13 cellular contexts compared by ENCODE assay signal in genomic region chr11:117930668-117931330, GRCh38. TPM values are rescaled to one million over a fixed set of nuclear protein-coding genes. Genes with fewer than 3 reads are reported as not detected.
DNase-seq lines count a peak whose midpoint lies in the region; ATAC-seq and TF ChIP-seq lines count a peak whose summit lies in the region.
"Had no signal": no experiment of that assay in that cellular context is flagged by ENCODE, and none has a peak within 500 bp of the region (broad histone marks: within the 10 kb centered on the region; RNA-seq: fewer than 3 reads in every experiment).

No MANE protein-coding gene starts in this region.

- no peaks in the 10 kb centered on the region for H3K36me3 Mint-ChIP-seq in activated naive CD4-positive, alpha-beta T cell treated with anti-CD3 and anti-CD28 coated beads for 36 hours (ENCODE audit: low read depth)
- peaks cover 3% of the 10 kb centered on the region for H3K36me3 Mint-ChIP-seq in effector memory CD8-positive, alpha-beta T cell (ENCODE audit: insufficient read depth)
- H3K36me3 Mint-ChIP-seq in stimulated activated naive CD8-positive, alpha-beta T cell treated with anti-CD3 and anti-CD28 coated beads, Interleukin-15, Interleukin-2, amounts not matched to agents 100 ng/mL and 50 ng/mL, for 24 hours (ENCODE audit: low read depth), result no peaks in the 10 kb centered on the region

- no peaks in the 10 kb centered on the region for H3K9me3 Mint-ChIP-seq in activated naive CD4-positive, alpha-beta T cell treated with anti-CD3 and anti-CD28 coated beads for 36 hours
- no peaks in the 10 kb centered on the region for H3K9me3 Mint-ChIP-seq in effector memory CD8-positive, alpha-beta T cell
- no peaks in the 10 kb centered on the region for H3K9me3 Mint-ChIP-seq in stimulated activated naive CD8-positive, alpha-beta T cell treated with anti-CD3 and anti-CD28 coated beads, Interleukin-15, Interleukin-2, amounts not matched to agents 100 ng/mL and 50 ng/mL, for 24 hours

- H3K4me3 ChIP-seq in OCI-LY3 (ENCODE audit: low read length), result no peak overlapping the region
- no peak overlapping the region for H3K4me3 ChIP-seq in SJCRH30
- H3K4me3 ChIP-seq: heart right ventricle, thyroid gland had no signal

- no peaks in the 10 kb centered on the region for H3K36me3 ChIP-seq in OCI-LY3 (replicated peaks; ENCODE audit: low read depth, low read length)
- H3K36me3 ChIP-seq in SJCRH30, result no peaks in the 10 kb centered on the region
- H3K36me3 ChIP-seq: heart right ventricle, thyroid gland, WERI-Rb-1 had no signal

- H3K4me1 Mint-ChIP-seq in activated naive CD4-positive, alpha-beta T cell treated with anti-CD3 and anti-CD28 coated beads for 36 hours (ENCODE audit: low read depth), result peaks cover 47% of the 10 kb centered on the region
- peaks cover 47 to 48% of the 10 kb centered on the region in 2 donors for H3K4me1 Mint-ChIP-seq in effector memory CD8-positive, alpha-beta T cell (ENCODE audit: low read depth in 2 of 2)
- peaks cover 79% of the 10 kb centered on the region for H3K4me1 Mint-ChIP-seq in stimulated activated naive CD8-positive, alpha-beta T cell treated with anti-CD3 and anti-CD28 coated beads, Interleukin-15, Interleukin-2, amounts not matched to agents 100 ng/mL and 50 ng/mL, for 24 hours (ENCODE audit: low read depth)

- CTCF ChIA-PET in activated naive CD4-positive, alpha-beta T cell treated with anti-CD3 and anti-CD28 coated beads for 36 hours (lab: Charles Lee), result interaction anchor here (0.7 to 5.6 kb wide), 6 partner anchors 12 to 124 kb away, joined by 3 to 53 read pairs (median 6); no protein-coding TSS in a partner anchor

- H3K27me3 Mint-ChIP-seq in activated naive CD4-positive, alpha-beta T cell treated with anti-CD3 and anti-CD28 coated beads for 36 hours (ENCODE audit: low read depth), result no peaks in the 10 kb centered on the region
- H3K27me3 Mint-ChIP-seq in effector memory CD8-positive, alpha-beta T cell, result peaks cover 0 to 7% of the 10 kb centered on the region in 2 donors
- peaks cover 3% of the 10 kb centered on the region for H3K27me3 Mint-ChIP-seq in stimulated activated naive CD8-positive, alpha-beta T cell treated with anti-CD3 and anti-CD28 coated beads, Interleukin-15, Interleukin-2, amounts not matched to agents 100 ng/mL and 50 ng/mL, for 24 hours

- no peaks in the 10 kb centered on the region for H4K20me1 ChIP-seq in OCI-LY3 (ENCODE audit: insufficient read depth, low read length)

- H3K27me3 ChIP-seq in OCI-LY3 (ENCODE audit: low read depth, low read length) (no peaks in the 10 kb centered on the region; the same call in 1 of the 2 replicates), SJCRH30 (no peaks in the 10 kb centered on the region)
- H3K27me3 ChIP-seq: thyroid gland had no signal

- TF ChIP-seq CTCF in OCI-LY3 (IDR thresholded peaks at IDR 0.05; ENCODE audit: low read depth, low read length), result no peak

- ATAC-seq in effector memory CD8-positive, alpha-beta T cell (replicated peaks), result peak; percentile 73
- ATAC-seq in HG02642 (IDR thresholded peaks at IDR 0.05; ENCODE audit: poor library complexity, unreplicated experiment) (no peak), GM19395 (IDR thresholded peaks at IDR 0.05; ENCODE audit: unreplicated experiment) (no peak)

- peak overlapping the region; percentile 74 for H3K27ac Mint-ChIP-seq in activated naive CD4-positive, alpha-beta T cell treated with anti-CD3 and anti-CD28 coated beads for 36 hours
- H3K27ac Mint-ChIP-seq in effector memory CD8-positive, alpha-beta T cell, result peak overlapping the region; percentile 75 to 95
- peak overlapping the region; percentile 99 for H3K27ac Mint-ChIP-seq in stimulated activated naive CD8-positive, alpha-beta T cell treated with anti-CD3 and anti-CD28 coated beads, Interleukin-15, Interleukin-2, amounts not matched to agents 100 ng/mL and 50 ng/mL, for 24 hours

- H2AFZ ChIP-seq in OCI-LY3 (ENCODE audit: low read depth, low read length), result peak overlapping the region; percentile 42; the same call in 1 of the 2 replicates

- H3K4me2 ChIP-seq in OCI-LY3 (ENCODE audit: low read length), result peak overlapping the region; percentile 33

- H3K9me3 ChIP-seq in OCI-LY3 (ENCODE audit: insufficient read depth, low read length) (no peaks in the 10 kb centered on the region), SJCRH30 (replicated peaks) (no peaks in the 10 kb centered on the region)
- H3K9me3 ChIP-seq: heart right ventricle, thyroid gland had no signal

- intact Hi-C loops in activated naive CD4-positive, alpha-beta T cell treated with anti-CD3 and anti-CD28 coated beads for 36 hours (cut with micrococcal nuclease), result no loop called here

- H3K4me1 ChIP-seq in OCI-LY3 (ENCODE audit: low read length) (peaks cover 73% of the 10 kb centered on the region), SJCRH30 (peaks cover 10% of the 10 kb centered on the region; the same call in 1 of the 2 replicates)

- H3K27ac ChIP-seq in OCI-LY3 (ENCODE audit: low read length) (peak overlapping the region; percentile 97), SJCRH30 (no peak overlapping the region)
- H3K27ac ChIP-seq: heart right ventricle, WERI-Rb-1 had no signal

- no peak overlapping the region for H3K4me3 Mint-ChIP-seq in activated naive CD4-positive, alpha-beta T cell treated with anti-CD3 and anti-CD28 coated beads for 36 hours
- H3K4me3 Mint-ChIP-seq in effector memory CD8-positive, alpha-beta T cell, result peak overlapping the region; percentile 72 to 79
- peak overlapping the region; percentile 46 for H3K4me3 Mint-ChIP-seq in stimulated activated naive CD8-positive, alpha-beta T cell treated with anti-CD3 and anti-CD28 coated beads, Interleukin-15, Interleukin-2, amounts not matched to agents 100 ng/mL and 50 ng/mL, for 24 hours

- peak overlapping the region; percentile 48 for H3K9ac ChIP-seq in OCI-LY3 (ENCODE audit: low read length)

- H3K79me2 ChIP-seq in OCI-LY3 (ENCODE audit: low read length), result 0 out of 2 replicates have a peak, but pooled peaks cover 3% of the 10 kb centered on the region

- peak; percentile 43 for DNase-seq in activated naive CD4-positive, alpha-beta T cell treated with anti-CD3 and anti-CD28 coated beads for 36 hours
- no peak for DNase-seq in activated naive CD4-positive, alpha-beta T cell treated with anti-CD3 and anti-CD28 coated beads, Interleukin-2, amount 50 U/mL, for 16 hours
- DNase-seq in effector memory CD8-positive, alpha-beta T cell, result peak in 1 of 3 experiments; percentile 26
- no peak for DNase-seq in SJCRH30
- DNase-seq: heart right ventricle, NCI-H345, SHP77 treated with DMSO at 0.1 percent for 48 hours, WERI-Rb-1 had no signal

RNA-seq across cellular contexts. Expression of gene TMPRSS13, which starts 1.6 kb away (rescaled TPM):
- under 1 TPM; 0.15 to 0.21 TPM for total RNA-seq in activated naive CD4-positive, alpha-beta T cell treated with anti-CD3 and anti-CD28 coated beads for 36 hours
- not detected in 2 replicates for total RNA-seq in SJCRH30 (2014; rRNA removed; shearing (Covaris generic))

RNA-seq across cellular contexts. Expression of gene FXYD6, which starts 54.3 kb away (rescaled TPM):
- total RNA-seq in activated naive CD4-positive, alpha-beta T cell treated with anti-CD3 and anti-CD28 coated beads for 36 hours, result not detected
- total RNA-seq in SJCRH30 (2014; rRNA removed; shearing (Covaris generic)), result 86.9 and 90.1 TPM in 2 replicates

RNA-seq across cellular contexts. Expression of gene IL10RA, which starts 55.4 kb away (rescaled TPM):
- 10 to 100 TPM; 11.3 to 16.1 TPM for total RNA-seq in activated naive CD4-positive, alpha-beta T cell treated with anti-CD3 and anti-CD28 coated beads for 36 hours
- not detected in 2 replicates for total RNA-seq in SJCRH30 (2014; rRNA removed; shearing (Covaris generic))

Comparison
In these comparisons a context has a peak if more than half of its experiments do, and no peak if none do; other contexts are left out.
1. RNA of gene FXYD6, which starts 54.3 kb away (total RNA-seq): 86.9 to 90.1 TPM in SJCRH30; not detected in activated naive CD4-positive, alpha-beta T cell treated with anti-CD3 and anti-CD28 coated beads for 36 hours; every median in the first group is over 10 times any median in the second.
2. RNA of gene IL10RA, which starts 55.4 kb away (total RNA-seq): 11.3 to 16.1 TPM in activated naive CD4-positive, alpha-beta T cell treated with anti-CD3 and anti-CD28 coated beads for 36 hours; not detected in SJCRH30; every median in the first group is over 10 times any median in the second.
3. Peak in every context shown above with its lines, with median percentiles within 50 percentile points of each other: H3K27ac Mint-ChIP-seq.